1 cellular context compared by ENCODE assay signal in the genomic region with DNA sequence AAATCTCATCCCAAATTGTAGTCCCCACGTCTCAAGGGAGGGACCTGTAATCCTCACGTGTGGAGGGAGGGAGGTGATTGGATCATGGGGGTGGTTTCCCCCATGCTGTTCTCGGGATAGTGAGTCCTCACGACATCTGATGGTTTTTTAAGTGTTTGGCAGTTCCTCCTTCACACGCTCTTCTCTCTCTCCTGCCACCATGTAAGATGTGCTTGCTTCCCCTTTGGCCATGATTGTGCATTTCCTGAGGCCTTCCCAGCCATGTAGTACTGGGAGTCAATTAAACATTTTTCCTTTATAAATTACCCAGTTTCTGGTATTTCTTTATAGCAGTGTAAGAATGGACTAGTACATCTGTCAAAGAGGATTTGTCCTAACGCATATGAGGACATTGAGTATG.
A peak's percentile ranks its signal among the peaks of the same experiment; 100 is the strongest.
TF ChIP-seq lines count a peak whose summit lies in the region.

No MANE protein-coding gene starts in this region.

TF ChIP-seq in K562, 482 proteins besides CTCF, POLR2A, EP300 and RAD21:
- TF ChIP-seq NFE2 (IDR thresholded peaks at IDR 0.05; ENCODE audit: low read depth) (peak; percentile 61), ZNF644 (tag; IDR thresholded peaks at IDR 0.05; ENCODE audit: low read depth) (no peak), CUX1 (CRISPR knock-in tag; IDR thresholded peaks at IDR 0.05) (no peak), KLF1 (tag; IDR thresholded peaks at IDR 0.05) (no peak), MAFG (tag; conservative IDR thresholded peaks at IDR 0.05) (0 out of 2 replicates have a peak, but pooled peaks have one; percentile 8), HNRNPH1 (optimal IDR thresholded peaks at IDR 0.05; ENCODE audit: low read depth, low read length) (no peak), TBL1XR1 (IDR thresholded peaks at IDR 0.05; ENCODE audit: low read length in 2 of 2) (no peak), ZFP36 (IDR thresholded peaks at IDR 0.05; ENCODE audit: low read depth, low read length, partially characterized antibody) (peak; percentile 82), ZNF764 (CRISPR knock-in tag; IDR thresholded peaks at IDR 0.05; ENCODE audit: low read depth) (no peak), POLR2B (IDR thresholded peaks at IDR 0.05; ENCODE audit: low read depth, partially characterized antibody) (no peak), SPI1 (IDR thresholded peaks at IDR 0.05; ENCODE audit: borderline replicate concordance, low read depth, low read length) (peak; percentile 46; the same call in 1 of the 2 replicates), CHD4 (IDR thresholded peaks at IDR 0.05; ENCODE audit: insufficient read depth, insufficient replicate concordance, low read depth, low read length, poor library complexity, severe bottlenecking) (no peak), FOXP4 (CRISPR knock-in tag; IDR thresholded peaks at IDR 0.05; ENCODE audit: borderline replicate concordance) (no peak)
- TF ChIP-seq, protein P1, sequence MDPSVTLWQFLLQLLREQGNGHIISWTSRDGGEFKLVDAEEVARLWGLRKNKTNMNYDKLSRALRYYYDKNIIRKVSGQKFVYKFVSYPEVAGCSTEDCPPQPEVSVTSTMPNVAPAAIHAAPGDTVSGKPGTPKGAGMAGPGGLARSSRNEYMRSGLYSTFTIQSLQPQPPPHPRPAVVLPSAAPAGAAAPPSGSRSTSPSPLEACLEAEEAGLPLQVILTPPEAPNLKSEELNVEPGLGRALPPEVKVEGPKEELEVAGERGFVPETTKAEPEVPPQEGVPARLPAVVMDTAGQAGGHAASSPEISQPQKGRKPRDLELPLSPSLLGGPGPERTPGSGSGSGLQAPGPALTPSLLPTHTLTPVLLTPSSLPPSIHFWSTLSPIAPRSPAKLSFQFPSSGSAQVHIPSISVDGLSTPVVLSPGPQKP (CRISPR knock-in tag; IDR thresholded peaks at IDR 0.05) = no peak
TF ChIP-seq in K562: peak in this region for 4.
